Comparison of ENCODE assay signal across 8 cellular contexts in the genomic region with DNA sequence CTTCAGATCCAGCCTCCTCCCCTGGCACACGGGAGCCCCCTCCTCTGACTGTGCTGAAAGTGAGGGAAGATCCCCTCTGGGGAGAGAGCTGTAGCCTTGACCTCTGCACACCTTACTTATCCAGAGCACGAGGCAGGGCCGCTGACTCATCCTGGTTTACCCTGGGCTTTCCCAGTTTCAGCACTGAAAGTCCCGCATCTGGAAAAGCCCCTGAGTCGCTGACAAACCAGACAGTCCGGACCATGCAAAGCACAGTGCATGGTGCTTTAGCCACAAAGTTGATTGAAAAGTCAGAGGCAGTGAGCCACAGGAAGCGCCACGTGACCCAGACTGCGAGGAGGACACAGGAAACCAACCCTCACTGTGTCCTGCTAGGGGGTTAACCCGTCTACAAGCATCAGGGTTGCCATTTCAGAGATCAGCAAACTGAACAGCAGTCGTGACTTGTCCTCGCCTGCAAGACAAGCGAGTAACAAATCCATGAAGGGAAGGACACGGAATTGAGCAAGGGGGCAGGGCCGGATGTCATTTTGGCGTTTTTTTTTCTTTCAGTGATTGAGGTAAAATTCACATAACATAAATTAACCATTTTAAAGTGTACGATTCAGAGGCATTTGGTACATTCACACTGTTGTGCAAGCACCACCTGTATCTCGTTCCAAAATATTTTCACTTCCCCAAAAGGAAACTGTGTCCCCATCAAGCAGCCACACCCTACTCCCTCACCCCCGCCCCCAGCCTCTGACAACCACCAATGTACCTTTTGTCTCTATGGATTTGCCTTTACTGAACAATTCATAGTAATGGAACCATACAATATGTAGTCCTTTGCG.
DNase-seq lines count a peak whose midpoint lies in the region; ATAC-seq and TF ChIP-seq lines count a peak whose summit lies in the region.

No MANE protein-coding gene starts in this region.

- no peaks in the 10 kb centered on the region for H3K36me3 ChIP-seq in OCI-LY1 (ENCODE audit: insufficient read depth, low read length)

- no peaks in the 10 kb centered on the region for H4K20me1 ChIP-seq in OCI-LY1 (ENCODE audit: insufficient read depth, low read length)

- peak; percentile 76 for ATAC-seq in GM18498 (IDR thresholded peaks at IDR 0.05; ENCODE audit: unreplicated experiment)
- ATAC-seq in HG02852 (IDR thresholded peaks at IDR 0.05; ENCODE audit: unreplicated experiment) = peak; percentile 83

- H3K27me3 ChIP-seq in OCI-LY1 (ENCODE audit: insufficient read depth, low read length) = no peaks in the 10 kb centered on the region

- no peak for TF ChIP-seq CTCF in OCI-LY1 (IDR thresholded peaks at IDR 0.05; ENCODE audit: low read length)
- no peak for TF ChIP-seq CTCF in foreskin fibroblast (IDR thresholded peaks at IDR 0.05; ENCODE audit: low read depth, low read length)
- no peak for TF ChIP-seq CTCF in retinal pigment epithelial cell (conservative IDR thresholded peaks at IDR 0.05; ENCODE audit: low read depth, low read length)

- peak overlapping the region; percentile 65 for H3K4me3 Mint-ChIP-seq in activated T-cell treated with anti-CD3 and anti-CD28 coated beads, Interleukin-2, amount 50 U/mL, for 24 hours

- DNase-seq in activated T-cell treated with anti-CD3 and anti-CD28 coated beads, Interleukin-2, amount 50 U/mL, for 24 hours = peak; percentile 72
- DNase-seq in foreskin fibroblast (peak; percentile 87 to 92), retinal pigment epithelial cell (ENCODE audit: low read depth) (peak; percentile 52), NCI-H2227 (lab: John Stamatoyannopoulos, UW; ENCODE audit: unreplicated experiment) (no peak), NCI-H1417 treated with DMSO at 0.1 percent for 48 hours (lab: John Stamatoyannopoulos, UW) (no peak)

- no peaks in the 10 kb centered on the region for H3F3A ChIP-seq in OCI-LY1 (ENCODE audit: insufficient read depth, low read length)

- no peaks in the 10 kb centered on the region for H3K9me3 ChIP-seq in OCI-LY1 (ENCODE audit: low read length)

- H3K4me2 ChIP-seq in OCI-LY1 (ENCODE audit: low read length) = peak overlapping the region; percentile 66

- peaks cover 24% of the 10 kb centered on the region for H3K27me3 Mint-ChIP-seq in activated T-cell treated with anti-CD3 and anti-CD28 coated beads, Interleukin-2, amount 50 U/mL, for 24 hours

- no peaks in the 10 kb centered on the region for H3K79me2 ChIP-seq in OCI-LY1 (ENCODE audit: insufficient read depth, low read length)

- H2AFZ ChIP-seq in OCI-LY1 (ENCODE audit: low read length) = no peak overlapping the region

- H3K4me1 Mint-ChIP-seq in activated T-cell treated with anti-CD3 and anti-CD28 coated beads, Interleukin-2, amount 50 U/mL, for 24 hours (ENCODE audit: low read depth) = peaks cover 64% of the 10 kb centered on the region

- H3K9ac ChIP-seq in OCI-LY1 (ENCODE audit: low read length) = peak overlapping the region; percentile 68

- H3K36me3 Mint-ChIP-seq in activated T-cell treated with anti-CD3 and anti-CD28 coated beads, Interleukin-2, amount 50 U/mL, for 24 hours (ENCODE audit: low read depth) = no peaks in the 10 kb centered on the region

- peaks cover 65% of the 10 kb centered on the region for H3K4me1 ChIP-seq in OCI-LY1 (ENCODE audit: insufficient read depth, low read length, severe bottlenecking)

- H3K4me3 ChIP-seq in OCI-LY1 (ENCODE audit: low read depth, low read length, poor library complexity, severe bottlenecking) (peak overlapping the region; percentile 58), foreskin fibroblast (ENCODE audit: low read depth in 1 of 2, low read length in 2 of 2) (no peak overlapping the region), retinal pigment epithelial cell (ENCODE audit: low read length) (no peak overlapping the region)

- peak overlapping the region; percentile 96 for H3K27ac ChIP-seq in OCI-LY1 (ENCODE audit: low read depth, low read length, poor library complexity, severe bottlenecking)

- H3K27ac Mint-ChIP-seq in activated T-cell treated with anti-CD3 and anti-CD28 coated beads, Interleukin-2, amount 50 U/mL, for 24 hours = peak overlapping the region; percentile 83

- no peaks in the 10 kb centered on the region for H3K9me3 Mint-ChIP-seq in activated T-cell treated with anti-CD3 and anti-CD28 coated beads, Interleukin-2, amount 50 U/mL, for 24 hours

- H3K9me2 ChIP-seq in OCI-LY1 (ENCODE audit: low read depth, low read length) = no peaks in the 10 kb centered on the region

Comparison
In these comparisons a context has a peak if more than half of its experiments do, and no peak if none do; other contexts are left out.
1. DNase-seq: peak in activated T-cell treated with anti-CD3 and anti-CD28 coated beads, Interleukin-2, amount 50 U/mL, for 24 hours (single experiment), foreskin fibroblast (2 of 2) and retinal pigment epithelial cell (single experiment); none in NCI-H2227 (single experiment) and NCI-H1417 treated with DMSO at 0.1 percent for 48 hours (single experiment).